In the genomic region with DNA sequence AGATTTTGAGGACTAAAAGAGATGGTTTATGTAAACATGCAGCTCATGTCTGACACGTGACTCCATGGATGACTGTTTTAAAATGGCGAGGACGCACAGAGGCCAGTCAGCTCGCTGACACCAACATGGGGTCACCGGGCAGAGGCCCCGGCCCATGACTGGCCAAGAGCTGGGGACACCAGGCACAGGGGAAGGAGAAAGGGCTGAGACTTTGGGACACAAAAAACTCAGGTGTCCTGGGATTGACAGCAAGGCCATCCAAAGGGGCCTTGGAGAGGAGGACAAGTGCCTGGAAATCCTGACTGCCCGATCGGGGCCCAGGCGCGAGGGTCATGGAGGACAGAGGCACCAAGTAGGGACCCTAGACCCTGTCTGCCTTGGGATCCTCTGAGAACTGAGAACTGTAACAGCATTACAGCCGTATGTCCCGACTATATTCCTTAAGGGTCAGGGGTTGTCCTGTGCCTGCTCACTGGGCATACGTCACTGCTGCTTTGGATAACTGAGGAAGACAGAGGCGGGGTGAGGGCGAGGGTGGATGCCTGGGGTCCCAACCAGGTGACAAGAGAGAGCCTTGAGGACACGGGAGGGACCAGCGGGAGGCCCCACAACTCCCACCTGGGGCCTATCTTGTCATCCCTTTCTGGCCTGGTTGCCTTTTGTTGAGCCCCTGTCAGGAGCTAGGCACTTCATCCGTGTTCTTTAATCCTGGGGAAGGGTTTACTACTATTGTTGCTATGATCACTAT, we compare ENCODE assay signal across 22 cellular contexts. TPM values are rescaled to one million over a fixed set of nuclear protein-coding genes. Genes with fewer than 3 reads are reported as not detected.
A peak's percentile ranks its signal among the peaks of the same experiment; 100 is the strongest.
DNase-seq lines count a peak whose midpoint lies in the region; ATAC-seq and TF ChIP-seq lines count a peak whose summit lies in the region.
"Had no signal": no experiment of that assay in that cellular context is flagged by ENCODE, and none has a peak within 500 bp of the region (broad histone marks: within the 10 kb centered on the region; RNA-seq: fewer than 3 reads in every experiment).

No MANE protein-coding gene starts in this region.

- peaks cover 12% of the 10 kb centered on the region for H3K36me3 ChIP-seq in CD8-positive, alpha-beta T cell (ENCODE audit: insufficient read depth, low read length)
- H3K36me3 ChIP-seq in skeletal muscle tissue (ENCODE audit: control insufficient read depth in 3 of 3, insufficient read depth in 3 of 3, low read length in 3 of 3), result no peaks in the 10 kb centered on the region
- H3K36me3 ChIP-seq: ascending aorta, ovary had no signal

- no peaks in the 10 kb centered on the region for H3K9me3 Mint-ChIP-seq in CD8-positive, alpha-beta T cell
- H3K9me3 Mint-ChIP-seq in T-cell, result no peaks in the 10 kb centered on the region
- H3K9me3 Mint-ChIP-seq in immature natural killer cell, result no peaks in the 10 kb centered on the region
- H3K9me3 Mint-ChIP-seq: H9 had no signal

- peaks cover 77% of the 10 kb centered on the region for H3K36me3 Mint-ChIP-seq in CD8-positive, alpha-beta T cell
- H3K36me3 Mint-ChIP-seq in T-cell, result peaks cover 51% of the 10 kb centered on the region
- peaks cover 14 to 37% (median 24%) of the 10 kb centered on the region in 3 donors for H3K36me3 Mint-ChIP-seq in immature natural killer cell

- DNase-seq in CD8-positive, alpha-beta T cell, result no peak
- DNase-seq in T-cell (no peak), immature natural killer cell (no peak), OCI-M1 (lab: John Stamatoyannopoulos, UW) (no peak)
- DNase-seq: activated CD4-positive, alpha-beta T cell treated with anti-CD3 and anti-CD28 coated beads, Interleukin-2, amount 50 U/mL, for 4 hours; DMS153; foreskin fibroblast; H9; NCI-H1092 treated with DMSO at 0.1 percent for 48 hours; NCI-H2107; NCI-H526; ovary; stimulated activated CD4-positive, alpha-beta T cell treated with anti-CD3 and anti-CD28 coated beads, Interleukin-4, amount 100 ng/mL, for 4 hours had no signal

- H3K27me3 ChIP-seq in CD8-positive, alpha-beta T cell (ENCODE audit: insufficient read depth, low read length), result no peaks in the 10 kb centered on the region
- peaks cover 0 to 2% (median 2%) of the 10 kb centered on the region in 3 donors for H3K27me3 ChIP-seq in skeletal muscle tissue (ENCODE audit: control insufficient read depth in 3 of 3, insufficient read depth in 3 of 3, low read length in 3 of 3)
- H3K27me3 ChIP-seq: ascending aorta, ovary had no signal

- CTCF ChIA-PET in CD8-positive, alpha-beta T cell (lab: Charles Lee), result interaction anchor here (0.6 to 1.5 kb wide), 5 partner anchors 29 to 179 kb away, joined by 3 to 9 read pairs (median 3); a partner anchor contains a TSS
- CTCF ChIA-PET in T-cell (lab: Charles Lee), result no interaction called here

- H3K4me3 Mint-ChIP-seq in CD8-positive, alpha-beta T cell, result no peak overlapping the region
- H3K4me3 Mint-ChIP-seq in T-cell (no peak overlapping the region), immature natural killer cell (peak overlapping the region in 2 of 5 donors; percentile 7 to 53)
- H3K4me3 Mint-ChIP-seq: H9 had no signal

- ATAC-seq in CD8-positive, alpha-beta T cell, result no peak
- ATAC-seq in T-cell (replicated peaks in 1 of 4) (no peak), HG03571 (IDR thresholded peaks at IDR 0.05; ENCODE audit: unreplicated experiment) (no peak), GM18517 (IDR thresholded peaks at IDR 0.05; ENCODE audit: unreplicated experiment) (no peak)

- TF ChIP-seq CTCF in CD8-positive, alpha-beta T cell (IDR thresholded peaks at IDR 0.05), result no peak

- peaks cover 34% of the 10 kb centered on the region for H3K4me1 ChIP-seq in CD8-positive, alpha-beta T cell (ENCODE audit: insufficient read depth, low read length)
- peaks cover 0 to 8% (median 7%) of the 10 kb centered on the region in 3 donors for H3K4me1 ChIP-seq in skeletal muscle tissue (ENCODE audit: control insufficient read depth in 3 of 3, insufficient read depth in 3 of 3, low read length in 3 of 3)
- H3K4me1 ChIP-seq: ascending aorta had no signal

- peaks cover 72% of the 10 kb centered on the region for H3K4me1 Mint-ChIP-seq in CD8-positive, alpha-beta T cell (ENCODE audit: low read depth)
- H3K4me1 Mint-ChIP-seq in T-cell (peaks cover 81 to 84% (median 84%) of the 10 kb centered on the region in 3 donors), immature natural killer cell (peaks cover 0 to 92% of the 10 kb centered on the region in 2 donors)

- intact Hi-C loops in CD8-positive, alpha-beta T cell (cut with DNase I, micrococcal nuclease), result loop anchor here in 1 of 2 experiments (5.0 kb wide), 1 partner anchor 36 kb away; no protein-coding TSS in a partner anchor

- H3K9ac ChIP-seq in skeletal muscle tissue (ENCODE audit: low read depth in 1 of 3, low read length in 3 of 3), result no peak overlapping the region

- peak overlapping the region; percentile 55 for H3K27ac Mint-ChIP-seq in CD8-positive, alpha-beta T cell
- H3K27ac Mint-ChIP-seq in T-cell (peak overlapping the region; percentile 30 to 87), immature natural killer cell (peak overlapping the region in 5 of 6 donors; percentile 83 to 98 (median 91))

- H3K4me3 ChIP-seq in CD8-positive, alpha-beta T cell (ENCODE audit: low read depth, low read length), result no peak overlapping the region
- H3K4me3 ChIP-seq in skeletal muscle tissue (ENCODE audit: low read length in 3 of 3), result no peak overlapping the region
- H3K4me3 ChIP-seq: ascending aorta, ovary, skin epidermis had no signal

- POLR2A ChIA-PET in CD8-positive, alpha-beta T cell (lab: Charles Lee), result interaction anchor here (0.8 to 1.6 kb wide), 2 partner anchors 11 to 28 kb away, joined by 3 to 4 read pairs; a partner anchor contains a TSS
- POLR2A ChIA-PET in T-cell (lab: Charles Lee), result interaction anchor here in 1 of 2 donors (0.6 kb wide), 1 partner anchor 19 kb away, joined by 4 read pairs; no protein-coding TSS in a partner anchor

- no peaks in the 10 kb centered on the region for H3K9me3 ChIP-seq in CD8-positive, alpha-beta T cell (ENCODE audit: low read length)
- H3K9me3 ChIP-seq in skeletal muscle tissue (ENCODE audit: control insufficient read depth in 3 of 3, low read length in 3 of 3), result no peaks in the 10 kb centered on the region
- H3K9me3 ChIP-seq: ascending aorta, ovary had no signal

- H3K27me3 Mint-ChIP-seq in CD8-positive, alpha-beta T cell (ENCODE audit: low read depth), result no peaks in the 10 kb centered on the region
- no peaks in the 10 kb centered on the region for H3K27me3 Mint-ChIP-seq in T-cell
- H3K27me3 Mint-ChIP-seq in immature natural killer cell (ENCODE audit: low read depth in 3 of 3), result peaks cover 13 to 16% (median 15%) of the 10 kb centered on the region in 3 donors

- no peak overlapping the region for H3K27ac ChIP-seq in CD8-positive, alpha-beta T cell (ENCODE audit: low read depth, low read length)
- H3K27ac ChIP-seq in skeletal muscle tissue (ENCODE audit: low read depth, low read length), result peak overlapping the region; percentile 30
- H3K27ac ChIP-seq: ovary had no signal

RNA-seq across cellular contexts. Expression of a gene that starts 28.6 kb away (rescaled TPM):
- total RNA-seq in CD8-positive, alpha-beta T cell, result 100 to 1,000 TPM; 105 to 121 TPM
- 100 to 1,000 TPM; 108 to 216 (median 135) TPM for total RNA-seq in T-cell
- 100 to 1,000 TPM in 1 of 3 donors, 10 to 100 TPM in 2; 54.8 to 307 (median 73.5) TPM for polyA plus RNA-seq in immature natural killer cell
- 8.4 TPM for total RNA-seq in skeletal muscle tissue

RNA-seq across cellular contexts. Expression of a gene that starts 56.3 kb away (rescaled TPM):
- not detected for total RNA-seq in CD8-positive, alpha-beta T cell
- total RNA-seq in T-cell (not detected), skeletal muscle tissue (not detected)
- polyA plus RNA-seq in immature natural killer cell, result not detected
- total RNA-seq: ascending aorta, chondrocyte, endothelial cell of umbilical vein, H9, mucosa of gallbladder, ovary had no signal
- polyA plus RNA-seq: endothelial cell of umbilical vein, ovary, thymus had no signal

Comparison
In these comparisons a context has a peak if more than half of its experiments do, and no peak if none do; other contexts are left out.
1. RNA of a gene that starts 28.6 kb away (total RNA-seq): 108 to 216 TPM in T-cell and 105 to 121 TPM in CD8-positive, alpha-beta T cell; 8.4 TPM in skeletal muscle tissue (single experiment); every median in the first group is over 10 times any median in the second.
2. Peak in every context shown above with its lines, with median percentiles within 50 percentile points of each other: H3K27ac Mint-ChIP-seq.